15 cellular contexts compared by ENCODE assay signal in the genomic region with DNA sequence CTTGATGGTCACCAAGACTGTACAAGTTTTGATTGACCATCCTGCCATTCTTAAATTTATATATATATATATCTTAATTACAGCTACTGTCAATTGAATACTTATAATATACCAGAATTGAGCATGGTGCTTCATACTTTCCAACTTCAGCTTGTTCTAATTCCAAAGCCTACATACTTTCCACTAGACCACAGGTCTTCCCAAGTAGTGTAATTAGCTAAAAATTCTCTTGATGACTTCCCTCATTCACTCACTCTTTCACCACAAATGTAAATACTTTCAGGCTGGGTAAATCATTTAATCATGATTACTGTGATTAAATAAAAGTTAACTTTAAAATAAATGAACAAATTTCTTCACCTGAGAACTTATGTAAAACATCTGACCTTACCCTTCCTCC. TPM values are rescaled to one million over a fixed set of nuclear protein-coding genes. Genes with fewer than 3 reads are reported as not detected.
A peak's percentile ranks its signal among the peaks of the same experiment; 100 is the strongest.
DNase-seq lines count a peak whose midpoint lies in the region; ATAC-seq and TF ChIP-seq lines count a peak whose summit lies in the region.
"Had no signal": no experiment of that assay in that cellular context is flagged by ENCODE, and none has a peak within 500 bp of the region (broad histone marks: within the 10 kb centered on the region; RNA-seq: fewer than 3 reads in every experiment).

No MANE protein-coding gene starts in this region.

- peak overlapping the region; percentile 95 for H3K4me3 ChIP-seq in NB4 (ENCODE audit: low read depth, low read length)
- no peak overlapping the region for H3K4me3 ChIP-seq in body of pancreas

- CTCF ChIA-PET in activated CD8-positive, alpha-beta memory T cell treated with anti-CD3 and anti-CD28 coated beads, Interleukin-2, amount 10 ng/mL, durations not matched to agents 7 days and 5 days (lab: Charles Lee) = interaction anchor here (1.2 to 4.2 kb wide), 12 partner anchors 10 to 332 kb away, joined by 3 to 29 read pairs (median 7); partner anchors contain the start of gene MCM9

- peaks cover 22% of the 10 kb centered on the region for H3K4me1 ChIP-seq in body of pancreas

- peak overlapping the region; percentile 58 for H3K27ac Mint-ChIP-seq in activated CD8-positive, alpha-beta memory T cell treated with anti-CD3 and anti-CD28 coated beads, Interleukin-2, amount 10 ng/mL, durations not matched to agents 7 days and 5 days
- H3K27ac Mint-ChIP-seq in brain (peak overlapping the region in 3 of 5 experiments; percentile 64 to 72 (median 67)), progenitor cell of endocrine pancreas (peak overlapping the region; percentile 71)

- TF ChIP-seq POLR2A in NB4 (IDR thresholded peaks at IDR 0.05; ENCODE audit: extremely low read depth, insufficient read length) (no peak), body of pancreas (IDR thresholded peaks at IDR 0.05) (no peak)

- no peaks in the 10 kb centered on the region for H3K9me3 Mint-ChIP-seq in activated CD8-positive, alpha-beta memory T cell treated with anti-CD3 and anti-CD28 coated beads, Interleukin-2, amount 10 ng/mL, durations not matched to agents 7 days and 5 days (ENCODE audit: low read depth)
- peaks cover 0 to 4% (median 0%) of the 10 kb centered on the region in 5 experiments for H3K9me3 Mint-ChIP-seq in brain
- no peaks in the 10 kb centered on the region for H3K9me3 Mint-ChIP-seq in progenitor cell of endocrine pancreas (ENCODE audit: low read depth)

- peaks cover 46% of the 10 kb centered on the region for H3K36me3 Mint-ChIP-seq in activated CD8-positive, alpha-beta memory T cell treated with anti-CD3 and anti-CD28 coated beads, Interleukin-2, amount 10 ng/mL, durations not matched to agents 7 days and 5 days
- H3K36me3 Mint-ChIP-seq in brain (peaks cover 44% of the 10 kb centered on the region), progenitor cell of endocrine pancreas (ENCODE audit: insufficient read depth) (peaks cover 8% of the 10 kb centered on the region)

- H3K4me3 Mint-ChIP-seq in activated CD8-positive, alpha-beta memory T cell treated with anti-CD3 and anti-CD28 coated beads, Interleukin-2, amount 10 ng/mL, durations not matched to agents 7 days and 5 days = no peak overlapping the region
- H3K4me3 Mint-ChIP-seq in brain (peak overlapping the region; percentile 69 to 84 (median 73)), progenitor cell of endocrine pancreas (ENCODE audit: low read depth) (no peak overlapping the region)

- intact Hi-C loops in body of pancreas (cut with DNase I) = no loop called here

- ATAC-seq in activated CD8-positive, alpha-beta memory T cell treated with anti-CD3 and anti-CD28 coated beads, Interleukin-2, amount 10 ng/mL, durations not matched to agents 7 days and 5 days = no peak
- ATAC-seq in GM21447 (IDR thresholded peaks at IDR 0.05; ENCODE audit: unreplicated experiment) = no peak
- no peak for ATAC-seq in body of pancreas

- DNase-seq in activated CD8-positive, alpha-beta memory T cell treated with anti-CD3 and anti-CD28 coated beads, Interleukin-2, amount 10 ng/mL, durations not matched to agents 7 days and 5 days = no peak
- DNase-seq in activated CD8-positive, alpha-beta memory T cell treated with anti-CD3 and anti-CD28 coated beads, Interleukin-2, amount 50 U/mL, for 4 hours = no peak
- DNase-seq in NB4 (ENCODE audit: low read depth) (no peak), progenitor cell of endocrine pancreas (ENCODE audit: low spot score, unreplicated experiment) (no peak), NCI-H1105 (lab: John Stamatoyannopoulos, UW) (no peak), body of pancreas (no peak)
- DNase-seq: ACHN; activated naive CD4-positive, alpha-beta T cell treated with anti-CD3 and anti-CD28 coated beads, Interleukin-2, amount 50 U/mL, for 16 hours; H7; KBM-7; NCI-H187; nucleus accumbens; T-helper 9 cell had no signal

- H3K9me3 ChIP-seq in body of pancreas = no peaks in the 10 kb centered on the region

- H3K27me3 ChIP-seq in body of pancreas = no peaks in the 10 kb centered on the region

- peaks cover 0 to 1% of the 10 kb centered on the region in 2 donors for H3K36me3 ChIP-seq in body of pancreas (replicated peaks in 1 of 2; ENCODE audit: insufficient read depth in 1 of 2, low read depth in 2 of 2)

- TF ChIP-seq CTCF in NB4 (IDR thresholded peaks at IDR 0.05; ENCODE audit: low read depth, low read length) = no peak
- TF ChIP-seq CTCF in brain (conservative IDR thresholded peaks at IDR 0.05) = no peak
- no peak for TF ChIP-seq CTCF in progenitor cell of endocrine pancreas (IDR thresholded peaks at IDR 0.05; ENCODE audit: unreplicated experiment)
- no peak for TF ChIP-seq CTCF in body of pancreas (IDR thresholded peaks at IDR 0.05)

- no peak overlapping the region for H3K27ac ChIP-seq in body of pancreas

- no peaks in the 10 kb centered on the region for H3K27me3 Mint-ChIP-seq in activated CD8-positive, alpha-beta memory T cell treated with anti-CD3 and anti-CD28 coated beads, Interleukin-2, amount 10 ng/mL, durations not matched to agents 7 days and 5 days
- H3K27me3 Mint-ChIP-seq in brain (peaks cover 8% of the 10 kb centered on the region), progenitor cell of endocrine pancreas (no peaks in the 10 kb centered on the region)

- peaks cover 53% of the 10 kb centered on the region for H3K4me1 Mint-ChIP-seq in activated CD8-positive, alpha-beta memory T cell treated with anti-CD3 and anti-CD28 coated beads, Interleukin-2, amount 10 ng/mL, durations not matched to agents 7 days and 5 days
- peaks cover 76% of the 10 kb centered on the region for H3K4me1 Mint-ChIP-seq in brain
- peaks cover 38% of the 10 kb centered on the region for H3K4me1 Mint-ChIP-seq in progenitor cell of endocrine pancreas (ENCODE audit: low read depth)

RNA-seq across cellular contexts. Expression of gene ASF1A, which starts 3.4 kb away (rescaled TPM):
- total RNA-seq in activated CD8-positive, alpha-beta memory T cell treated with anti-CD3 and anti-CD28 coated beads, Interleukin-2, amount 10 ng/mL, durations not matched to agents 7 days and 5 days = 10 to 100 TPM; 56.4 to 65.7 TPM
- 20.2 TPM for polyA plus RNA-seq in brain (ENCODE audit: insufficient read depth, low read depth, low replicate concordance)
- total RNA-seq in progenitor cell of endocrine pancreas = 29.5 and 30.5 TPM in 2 replicates
- total RNA-seq in body of pancreas = 1 to 10 TPM; 6.3 to 7.8 TPM

RNA-seq across cellular contexts. Expression of gene MCM9, which starts 37.6 kb away (rescaled TPM):
- total RNA-seq in activated CD8-positive, alpha-beta memory T cell treated with anti-CD3 and anti-CD28 coated beads, Interleukin-2, amount 10 ng/mL, durations not matched to agents 7 days and 5 days = 10 to 100 TPM; 19.7 to 25.5 TPM
- 4.1 TPM for polyA plus RNA-seq in brain (ENCODE audit: insufficient read depth, low read depth, low replicate concordance)
- total RNA-seq in progenitor cell of endocrine pancreas = 24.7 and 25.1 TPM in 2 replicates
- total RNA-seq in body of pancreas = 10 to 100 TPM in 1 of 2 donors, 1 to 10 TPM in 1; 9.9 to 33.9 TPM

Comparison
In these comparisons a context has a peak if more than half of its experiments do, and no peak if none do; other contexts are left out.
1. H3K4me3 Mint-ChIP-seq: peak in brain (5 of 5); none in activated CD8-positive, alpha-beta memory T cell treated with anti-CD3 and anti-CD28 coated beads, Interleukin-2, amount 10 ng/mL, durations not matched to agents 7 days and 5 days (single experiment) and progenitor cell of endocrine pancreas (single experiment).
2. Peak in every context shown above with its lines, with median percentiles within 50 percentile points of each other: H3K27ac Mint-ChIP-seq.